In genomic region chr6:142353690-142354089, GRCh38 we compare ENCODE assay signal across 22 cellular contexts. TPM values are rescaled to one million over a fixed set of nuclear protein-coding genes. Genes with fewer than 3 reads are reported as not detected.
DNase-seq lines count a peak whose midpoint lies in the region; FAIRE-seq and TF ChIP-seq lines count a peak whose summit lies in the region.
"Had no signal": no experiment of that assay in that cellular context is flagged by ENCODE, and none has a peak within 500 bp of the region (broad histone marks: within the 10 kb centered on the region; RNA-seq: fewer than 3 reads in every experiment).

No MANE protein-coding gene starts in this region.

- POLR2A ChIA-PET in SK-N-SH (lab: Yijun Ruan, JAX) = no interaction called here

- FAIRE-seq in RCC 7860 (lab: Jason Lieb, UNC) = no peak

- H3F3A ChIP-seq in SK-N-SH (replicated peaks; ENCODE audit: insufficient read depth) = peaks cover 43% of the 10 kb centered on the region

- H3K9me2 ChIP-seq in SK-N-SH = no peaks in the 10 kb centered on the region

- peak overlapping the region; percentile 33; the same call in 1 of the 2 replicates for H3K4me2 ChIP-seq in SK-N-SH

- intact Hi-C loops in ascending aorta (cut with DNase I) = no loop called here

- no peak overlapping the region for H3K4me3 ChIP-seq in SK-N-SH (ENCODE audit: low read depth in 2 of 2, low read length in 1 of 2)
- H3K4me3 ChIP-seq in ascending aorta = no peak overlapping the region
- H3K4me3 ChIP-seq: Peyer's patch, SJSA1 had no signal

- peaks cover 0 to 4% of the 10 kb centered on the region in 2 experiments; a peak in 3 of 4 replicates for H3K4me1 ChIP-seq in SK-N-SH (ENCODE audit: control insufficient read depth in 1 of 2, insufficient read depth in 2 of 2, low read depth in 1 of 2, low read length in 1 of 2)
- H3K4me1 ChIP-seq in ascending aorta = no peaks in the 10 kb centered on the region
- H3K4me1 ChIP-seq: BE2C, Peyer's patch, SJSA1 had no signal

- H3K36me3 ChIP-seq in SK-N-SH (replicated peaks in 1 of 2; ENCODE audit: control insufficient read depth in 1 of 2, insufficient read depth in 2 of 2, low read length in 1 of 2) (peaks cover 0 to 13% of the 10 kb centered on the region in 2 experiments), ascending aorta (no peaks in the 10 kb centered on the region)
- H3K36me3 ChIP-seq: BE2C, Peyer's patch, SJSA1 had no signal

- H3K27ac ChIP-seq in SK-N-SH (ENCODE audit: low read depth in 2 of 2, low read length in 1 of 2) (peak overlapping the region; percentile 34 to 59; a peak in 3 of 4 replicates), ascending aorta (no peak overlapping the region)
- H3K27ac ChIP-seq: Peyer's patch, SJSA1 had no signal

- DNase-seq in Ammon's horn (ENCODE audit: low spot score) = peak; percentile 60
- DNase-seq in SK-N-SH = no peak
- DNase-seq in globus pallidus (ENCODE audit: low spot score) = peak; percentile 82
- DNase-seq in putamen (ENCODE audit: low spot score) = peak; percentile 39
- no peak for DNase-seq in ascending aorta (ENCODE audit: low spot score in 2 of 2)
- DNase-seq in T-helper 1 cell = no peak
- DNase-seq in NCI-H748 treated with DMSO at 0.1 percent for 48 hours (lab: John Stamatoyannopoulos, UW) = no peak
- DNase-seq in RCC 7860 (ENCODE audit: low spot score) = no peak
- DNase-seq: BE2C, COR-L47, DMS79, H7, HFFc6, KG1, NCI-H1092 treated with DMSO at 0.1 percent for 48 hours, NCI-H1436 treated with DMSO at 0.1 percent for 48 hours, NCI-H2029, NCI-H2227 treated with DMSO at 0.1 percent for 48 hours, NCI-H510A, NCI-H82, Peyer's patch had no signal

- no peak for TF ChIP-seq RAD21 in SK-N-SH (IDR thresholded peaks at IDR 0.05; ENCODE audit: low read length)

- H3K79me2 ChIP-seq in SK-N-SH (ENCODE audit: insufficient read depth) = peaks cover 85% of the 10 kb centered on the region

- TF ChIP-seq EP300 in SK-N-SH (IDR thresholded peaks at IDR 0.05; ENCODE audit: borderline replicate concordance in 1 of 2, low read depth in 1 of 2, low read length in 1 of 2) = no peak

- H3K9me3 ChIP-seq in SK-N-SH (peaks cover 10% of the 10 kb centered on the region; the same call in 1 of the 2 replicates), ascending aorta (no peaks in the 10 kb centered on the region)
- H3K9me3 ChIP-seq: BE2C, Peyer's patch, SJSA1 had no signal

- no peak for TF ChIP-seq CTCF in SK-N-SH (IDR thresholded peaks at IDR 0.05)
- no peak for TF ChIP-seq CTCF in ascending aorta (IDR thresholded peaks at IDR 0.05)

- CTCF ChIA-PET in SK-N-SH (lab: Yijun Ruan, JAX) = no interaction called here

- H3K9ac ChIP-seq in SK-N-SH = peak overlapping the region; percentile 41; the same call in 1 of the 2 replicates

- WGBS in SK-N-SH (ENCODE audit: low lambda C conversion rate) = 14% methylated on average over 2 of the region's 2 CpGs

- H2AFZ ChIP-seq in SK-N-SH (ENCODE audit: low read depth) = peak overlapping the region; percentile 51; the same call in 1 of the 2 replicates

- no peaks in the 10 kb centered on the region for H3K27me3 ChIP-seq in SK-N-SH (ENCODE audit: insufficient read depth)
- no peaks in the 10 kb centered on the region for H3K27me3 ChIP-seq in ascending aorta
- H3K27me3 ChIP-seq: BE2C, Peyer's patch, SJSA1 had no signal

- H4K20me1 ChIP-seq in SK-N-SH (ENCODE audit: insufficient read depth) = no peaks in the 10 kb centered on the region

TF ChIP-seq in SK-N-SH, 30 proteins besides CTCF, POLR2A, EP300 and RAD21:
- TF ChIP-seq TAF1 (IDR thresholded peaks at IDR 0.05; ENCODE audit: borderline replicate concordance, low read depth, low read length) (no peak), JUND (IDR thresholded peaks at IDR 0.05) (no peak), MEF2A (IDR thresholded peaks at IDR 0.05; ENCODE audit: borderline replicate concordance, low read depth) (no peak), GABPA (IDR thresholded peaks at IDR 0.05; ENCODE audit: low read depth) (no peak), RFX5 (IDR thresholded peaks at IDR 0.05; ENCODE audit: low read length) (no peak), FOXM1 (IDR thresholded peaks at IDR 0.05; ENCODE audit: low read depth) (no peak), FOXJ3 (CRISPR knock-in tag; IDR thresholded peaks at IDR 0.05) (no peak), NFIC (IDR thresholded peaks at IDR 0.05; ENCODE audit: borderline replicate concordance) (no peak), REST (IDR thresholded peaks at IDR 0.05; ENCODE audit: low read depth, low read length) (no peak), RXRA (IDR thresholded peaks at IDR 0.05; ENCODE audit: borderline replicate concordance, low read depth) (no peak), MXI1 (IDR thresholded peaks at IDR 0.05; ENCODE audit: low read depth, low read length) (no peak), CHD2 (IDR thresholded peaks at IDR 0.05; ENCODE audit: low read length, partially characterized antibody) (no peak), ELF1 (IDR thresholded peaks at IDR 0.05) (no peak), GATA2 (CRISPR knock-in tag; IDR thresholded peaks at IDR 0.05) (no peak), PBX3 (IDR thresholded peaks at IDR 0.05) (no peak)

RNA-seq across cellular contexts. Expression of gene ADGRG6, which starts 51.9 kb away (rescaled TPM):
- 61.5 and 91.8 TPM in 2 replicates for polyA plus RNA-seq in SK-N-SH (2012; rRNA removed)
- 83.4 and 84.3 TPM in 2 replicates for polyA plus RNA-seq in SK-N-SH (2012; cell fraction: cytosol; rRNA removed)
- polyA plus RNA-seq in SK-N-SH (2012; cell fraction: nucleus; rRNA removed) = 78.5 and 178 TPM in 2 replicates
- 7.7 TPM for total RNA-seq in ascending aorta

Comparison
In these comparisons a context has a peak if more than half of its experiments do, and no peak if none do; other contexts are left out.
1. DNase-seq: peak in Ammon's horn (single experiment), globus pallidus (single experiment) and putamen (single experiment); none in SK-N-SH (single experiment), ascending aorta (0 of 2), T-helper 1 cell (0 of 5), NCI-H748 treated with DMSO at 0.1 percent for 48 hours (single experiment) and RCC 7860 (single experiment).
2. H3K27ac ChIP-seq: peak in SK-N-SH (2 of 2); none in ascending aorta (0 of 2).